ENCODE assay signal across 18 cellular contexts in genomic region chr15:39602143-39602542, GRCh38. TPM values are rescaled to one million over a fixed set of nuclear protein-coding genes. Genes with fewer than 3 reads are reported as not detected.
DNase-seq lines count a peak whose midpoint lies in the region; ATAC-seq and TF ChIP-seq lines count a peak whose summit lies in the region.
"Had no signal": no experiment of that assay in that cellular context is flagged by ENCODE, and none has a peak within 500 bp of the region (broad histone marks: within the 10 kb centered on the region; RNA-seq: fewer than 3 reads in every experiment).

No MANE protein-coding gene starts in this region.

- POLR2A ChIA-PET in SK-N-SH (lab: Yijun Ruan, JAX) = no interaction called here
- POLR2A ChIA-PET in Panc1 (lab: Charles Lee) = no interaction called here

- no peaks in the 10 kb centered on the region for H3K9me3 Mint-ChIP-seq in activated naive CD4-positive, alpha-beta T cell treated with anti-CD3 and anti-CD28 coated beads, Interleukin-2, amount 50 U/mL, for 72 hours
- H3K9me3 Mint-ChIP-seq: IgD-negative memory B cell, naive B cell had no signal

- BruUV-seq in Panc1 (replicated peaks; lab: Mats Ljungman, UMichigan) = no TSS peak

- no peak overlapping the region for H3K27ac Mint-ChIP-seq in activated naive CD4-positive, alpha-beta T cell treated with anti-CD3 and anti-CD28 coated beads, Interleukin-2, amount 50 U/mL, for 72 hours
- H3K27ac Mint-ChIP-seq: IgD-negative memory B cell, naive B cell had no signal

- no peaks in the 10 kb centered on the region for H3K4me1 ChIP-seq in SK-N-SH (ENCODE audit: control insufficient read depth in 1 of 2, insufficient read depth in 2 of 2, low read depth in 1 of 2, low read length in 1 of 2)
- no peaks in the 10 kb centered on the region for H3K4me1 ChIP-seq in Panc1 (ENCODE audit: control insufficient read depth, insufficient read depth, low read length)
- H3K4me1 ChIP-seq: psoas muscle had no signal

- TF ChIP-seq RAD21 in SK-N-SH (IDR thresholded peaks at IDR 0.05; ENCODE audit: low read length) = no peak

- H3K36me3 Mint-ChIP-seq in activated naive CD4-positive, alpha-beta T cell treated with anti-CD3 and anti-CD28 coated beads, Interleukin-2, amount 50 U/mL, for 72 hours = no peaks in the 10 kb centered on the region
- H3K36me3 Mint-ChIP-seq: IgD-negative memory B cell, naive B cell had no signal

- in situ Hi-C loops in Panc1 (cut with HindIII; ENCODE audit: low pct_unique_long_range_greater_than_20kb, low sequenced_read_pairs) = no loop called here

- H3K27me3 ChIP-seq in SK-N-SH (ENCODE audit: insufficient read depth) (no peaks in the 10 kb centered on the region), Panc1 (ENCODE audit: control insufficient read depth, insufficient read depth, low read length) (no peaks in the 10 kb centered on the region)
- H3K27me3 ChIP-seq: dorsolateral prefrontal cortex had no signal

- no peaks in the 10 kb centered on the region for H3K9me2 ChIP-seq in SK-N-SH

- no peak overlapping the region for H3K9ac ChIP-seq in SK-N-SH

- no peak for DNase-seq in SK-N-SH
- no peak for DNase-seq in Panc1 (ENCODE audit: low read depth, low spot score)
- no peak for DNase-seq in fibroblast of the aortic adventitia (ENCODE audit: low read depth)
- DNase-seq in activated naive CD4-positive, alpha-beta T cell treated with anti-CD3 and anti-CD28 coated beads, Interleukin-2, amount 50 U/mL, for 72 hours (ENCODE audit: low spot score in 2 of 2) = no peak
- DNase-seq in DMS153 (lab: John Stamatoyannopoulos, UW) = no peak
- DNase-seq in Kasumi-1 (lab: John Stamatoyannopoulos, UW) = no peak
- DNase-seq: activated gamma-delta T cell treated with Interleukin-2 at 50 U/mL for 16 hours, COR-L47, dorsolateral prefrontal cortex, H7, left ventricle myocardium inferior, naive B cell, NCI-H1105 treated with DMSO at 0.1 percent for 48 hours, NCI-H226, psoas muscle had no signal

- H3K36me3 ChIP-seq in SK-N-SH (replicated peaks in 1 of 2; ENCODE audit: control insufficient read depth in 1 of 2, insufficient read depth in 2 of 2, low read length in 1 of 2) = peaks cover 4 to 5% of the 10 kb centered on the region in 2 experiments
- no peaks in the 10 kb centered on the region for H3K36me3 ChIP-seq in Panc1 (ENCODE audit: control insufficient read depth, insufficient read depth, low read length)
- H3K36me3 ChIP-seq: left ventricle myocardium inferior had no signal

- WGBS in SK-N-SH (ENCODE audit: low lambda C conversion rate) = 91% methylated on average over 5 of the region's 5 CpGs

- TF ChIP-seq EP300 in SK-N-SH (IDR thresholded peaks at IDR 0.05; ENCODE audit: borderline replicate concordance in 1 of 2, low read depth in 1 of 2, low read length in 1 of 2) = no peak

- H3K4me3 ChIP-seq in SK-N-SH (ENCODE audit: low read depth in 2 of 2, low read length in 1 of 2) = no peak overlapping the region
- H3K4me3 ChIP-seq in Panc1 (ENCODE audit: low read depth in 2 of 2, low read length in 2 of 2) = no peak overlapping the region
- no peak overlapping the region for H3K4me3 ChIP-seq in fibroblast of the aortic adventitia (ENCODE audit: low read depth, low read length)
- H3K4me3 ChIP-seq: dorsolateral prefrontal cortex, left ventricle myocardium inferior, psoas muscle had no signal

- H3K79me2 ChIP-seq in SK-N-SH (ENCODE audit: insufficient read depth) = no peaks in the 10 kb centered on the region

- CTCF ChIA-PET in SK-N-SH (lab: Yijun Ruan, JAX) (no interaction called here), Panc1 (lab: Charles Lee) (no interaction called here)

- ATAC-seq in SK-N-SH treated with all-trans-retinoic acid at 6 μM for 48 hours = no peak
- ATAC-seq in Panc1 = no peak; the same call in 1 of the 2 replicates
- no peak for ATAC-seq in HG03442 (IDR thresholded peaks at IDR 0.05; ENCODE audit: unreplicated experiment)
- ATAC-seq in activated naive CD4-positive, alpha-beta T cell treated with anti-CD3 and anti-CD28 coated beads, Interleukin-2, amount 50 U/mL, for 72 hours = no peak
- ATAC-seq: psoas muscle had no signal

- intact Hi-C loops in Panc1 (cut with micrococcal nuclease; ENCODE audit: unreplicated experiment) = no loop called here

- peak; percentile 22; the same call in 1 of the 2 replicates for TF ChIP-seq CTCF in SK-N-SH (IDR thresholded peaks at IDR 0.05)
- peak; percentile 48 for TF ChIP-seq CTCF in Panc1 (IDR thresholded peaks at IDR 0.05)
- TF ChIP-seq CTCF in fibroblast of the aortic adventitia (IDR thresholded peaks at IDR 0.05; ENCODE audit: insufficient read depth, low read length) = peak; percentile 28

- H3K4me2 ChIP-seq in SK-N-SH = no peak overlapping the region

- H4K20me1 ChIP-seq in SK-N-SH (ENCODE audit: insufficient read depth) = peaks cover 7% of the 10 kb centered on the region

- H3F3A ChIP-seq in SK-N-SH (replicated peaks; ENCODE audit: insufficient read depth) = peaks cover 34% of the 10 kb centered on the region

- H3K27ac ChIP-seq in SK-N-SH (ENCODE audit: low read depth in 2 of 2, low read length in 1 of 2) = no peak overlapping the region
- H3K27ac ChIP-seq in Panc1 (ENCODE audit: low read length) = no peak overlapping the region
- H3K27ac ChIP-seq: dorsolateral prefrontal cortex, left ventricle myocardium inferior, psoas muscle had no signal

- no peak overlapping the region for H2AFZ ChIP-seq in SK-N-SH (ENCODE audit: low read depth)

- H3K9me3 ChIP-seq in SK-N-SH (no peaks in the 10 kb centered on the region), Panc1 (ENCODE audit: control insufficient read depth, insufficient read depth, low read depth, low read length) (no peaks in the 10 kb centered on the region)
- H3K9me3 ChIP-seq: left ventricle myocardium inferior, psoas muscle had no signal

TF ChIP-seq in SK-N-SH, 30 proteins besides CTCF, POLR2A, EP300 and RAD21:
- no peak for TF ChIP-seq ELF1 (IDR thresholded peaks at IDR 0.05)
- no peak for TF ChIP-seq MEF2A (IDR thresholded peaks at IDR 0.05; ENCODE audit: borderline replicate concordance, low read depth)
- no peak for TF ChIP-seq FOXM1 (IDR thresholded peaks at IDR 0.05; ENCODE audit: low read depth)
- no peak for TF ChIP-seq RFX5 (IDR thresholded peaks at IDR 0.05; ENCODE audit: low read length)
- no peak for TF ChIP-seq NFIC (IDR thresholded peaks at IDR 0.05; ENCODE audit: borderline replicate concordance)
- no peak for TF ChIP-seq FOSL2 (IDR thresholded peaks at IDR 0.05; ENCODE audit: borderline replicate concordance, low read depth)
- TF ChIP-seq MXI1 (IDR thresholded peaks at IDR 0.05; ENCODE audit: low read depth, low read length) = no peak
- no peak for TF ChIP-seq EZH2phosphoT487 (IDR thresholded peaks at IDR 0.05; ENCODE audit: borderline replicate concordance, low read depth)
TF ChIP-seq in SK-N-SH: peak in this region for 0.

TF ChIP-seq in SK-N-SH treated with all-trans-retinoic acid at 6 μM for 48 hours, 23 proteins besides CTCF, POLR2A, EP300 and RAD21 (continues in another document):
- TF ChIP-seq PATZ1 (CRISPR knock-in tag; IDR thresholded peaks at IDR 0.05; ENCODE audit: borderline replicate concordance) (no peak), BACH2 (CRISPR knock-in tag; IDR thresholded peaks at IDR 0.05; ENCODE audit: borderline replicate concordance) (no peak), ZFP30 (CRISPR knock-in tag; IDR thresholded peaks at IDR 0.05) (no peak), SNAI2 (CRISPR knock-in tag; IDR thresholded peaks at IDR 0.05) (no peak), ZFP3 (CRISPR knock-in tag; IDR thresholded peaks at IDR 0.05) (no peak), ZC3H10 (CRISPR knock-in tag; IDR thresholded peaks at IDR 0.05) (no peak), POU6F1 (CRISPR knock-in tag; IDR thresholded peaks at IDR 0.05; ENCODE audit: borderline replicate concordance, low read depth) (no peak), ZNF565 (CRISPR knock-in tag; conservative IDR thresholded peaks at IDR 0.05; ENCODE audit: low read depth) (no peak), ISL1 (CRISPR knock-in tag; IDR thresholded peaks at IDR 0.05) (no peak), TOX (CRISPR knock-in tag; IDR thresholded peaks at IDR 0.05; ENCODE audit: borderline replicate concordance) (no peak), ZNF8 (CRISPR knock-in tag; IDR thresholded peaks at IDR 0.05) (no peak), CSDC2 (CRISPR knock-in tag; IDR thresholded peaks at IDR 0.05) (no peak), RARB (CRISPR knock-in tag; IDR thresholded peaks at IDR 0.05) (no peak), ESRRG (CRISPR knock-in tag; IDR thresholded peaks at IDR 0.05) (no peak)

RNA-seq across cellular contexts. Expression of gene THBS1, which starts 21.3 kb away (rescaled TPM):
- polyA plus RNA-seq in SK-N-SH (2012; rRNA removed) = 117 and 127 TPM in 2 replicates
- 36.9 and 47.2 TPM in 2 replicates for polyA plus RNA-seq in SK-N-SH (2012; cell fraction: cytosol; rRNA removed)
- polyA plus RNA-seq in SK-N-SH (2012; cell fraction: nucleus; rRNA removed) = 513 and 769 TPM in 2 replicates
- total RNA-seq in Panc1 (2021; ENCODE audit: unreplicated experiment) = 61.9 TPM
- polyA plus RNA-seq in Panc1 (2012; ENCODE audit: insufficient read length) = 21.3 TPM
- total RNA-seq in fibroblast of the aortic adventitia (ENCODE audit: low replicate concordance) = 141 and 353 TPM in 2 replicates
- total RNA-seq in activated naive CD4-positive, alpha-beta T cell treated with anti-CD3 and anti-CD28 coated beads, Interleukin-2, amount 50 U/mL, for 72 hours = 1 to 10 TPM in 1 of 2 donors, under 1 TPM in 1; 0.46 to 7.5 TPM
